ENCODE assay signal across 29 cellular contexts in genomic region chr1:38301040-38301439, GRCh38.
"Had no signal": no experiment of that assay in that cellular context is flagged by ENCODE, and none has a peak within 500 bp of the region (broad histone marks: within the 10 kb centered on the region; RNA-seq: fewer than 3 reads in every experiment).

No MANE protein-coding gene starts in this region.

- H3K27ac Mint-ChIP-seq: activated CD8-positive, alpha-beta T cell treated with anti-CD3 and anti-CD28 coated beads for 36 hours; activated naive CD4-positive, alpha-beta T cell treated with anti-CD3 and anti-CD28 coated beads for 36 hours; activated naive CD4-positive, alpha-beta T cell treated with anti-CD3 and anti-CD28 coated beads, Interleukin-2, amount 50 U/mL, for 24 hours; activated naive CD8-positive, alpha-beta T cell treated with anti-CD3 and anti-CD28 coated beads for 36 hours; activated naive CD8-positive, alpha-beta T cell treated with anti-CD3 and anti-CD28 coated beads, Interleukin-2, amount 50 U/mL, for 24 hours; activated T-helper 17 cell treated with anti-CD3 and anti-CD28 coated beads, Interleukin-2, amount 50 U/mL, for 72 hours; T-helper 17 cell; T-helper 2 cell treated with Interferon-gamma antibody and Interleukin-4, amounts not matched to agents 5 μg/mL and 100 μg/mL, for 36 hours had no signal

- H3K9me3 Mint-ChIP-seq: activated CD8-positive, alpha-beta T cell treated with anti-CD3 and anti-CD28 coated beads for 36 hours; activated naive CD4-positive, alpha-beta T cell treated with anti-CD3 and anti-CD28 coated beads for 36 hours; activated naive CD4-positive, alpha-beta T cell treated with anti-CD3 and anti-CD28 coated beads, Interleukin-2, amount 50 U/mL, for 24 hours; activated naive CD8-positive, alpha-beta T cell treated with anti-CD3 and anti-CD28 coated beads for 36 hours; activated naive CD8-positive, alpha-beta T cell treated with anti-CD3 and anti-CD28 coated beads, Interleukin-2, amount 50 U/mL, for 24 hours; activated T-cell treated with anti-CD3 and anti-CD28 coated beads, Interleukin-2, amount 50 U/mL, for 4 hours; activated T-helper 17 cell treated with anti-CD3 and anti-CD28 coated beads, Interleukin-2, amount 50 U/mL, for 72 hours; T-helper 2 cell treated with Interferon-gamma antibody and Interleukin-4, amounts not matched to agents 5 μg/mL and 100 μg/mL, for 36 hours had no signal

- DNase-seq: activated CD4-positive, alpha-beta T cell treated with anti-CD3 and anti-CD28 coated beads for 4 hours; activated CD4-positive, alpha-beta T cell treated with anti-CD3 and anti-CD28 coated beads, Interleukin-2, amount 50 U/mL, for 1 hour; activated CD4-positive, alpha-beta T cell treated with anti-CD3 and anti-CD28 coated beads, Interleukin-2, amount 50 U/mL, for 48 hours; activated CD4-positive, CD25-positive, alpha-beta regulatory T cell; activated CD4-positive, CD25-positive, alpha-beta regulatory T cell treated with anti-CD3 and anti-CD28 coated beads, Interleukin-2, amount 50 U/mL, for 72 hours; activated CD8-positive, alpha-beta memory T cell treated with anti-CD3 and anti-CD28 coated beads for 24 hours; activated CD8-positive, alpha-beta T cell treated with anti-CD3 and anti-CD28 coated beads for 36 hours; activated effector memory CD4-positive, alpha-beta T cell treated with Interleukin-2 at 50 U/mL for 16 hours; activated naive CD4-positive, alpha-beta T cell treated with anti-CD3 and anti-CD28 coated beads for 36 hours; activated naive CD8-positive, alpha-beta T cell treated with anti-CD3 and anti-CD28 coated beads for 36 hours; activated naive CD8-positive, alpha-beta T cell treated with anti-CD3 and anti-CD28 coated beads, Interleukin-2, amount 50 U/mL, for 24 hours; activated T-cell treated with anti-CD3 and anti-CD28 coated beads, Interleukin-2, amount 50 U/mL, for 4 hours; adrenal gland; aorta; body of pancreas; cortex of kidney; effector CD8-positive, alpha-beta T cell; esophagus squamous epithelium; foreskin melanocyte; heart right ventricle; T-helper 1 cell; T-helper 17 cell; T1000; WERI-Rb-1 had no signal

- H3K9me3 ChIP-seq: adrenal gland, body of pancreas, esophagus squamous epithelium, gastroesophageal sphincter, heart right ventricle had no signal

- H3K27me3 ChIP-seq: body of pancreas had no signal

- H3K4me1 Mint-ChIP-seq: activated naive CD4-positive, alpha-beta T cell treated with anti-CD3 and anti-CD28 coated beads, Interleukin-2, amount 50 U/mL, for 24 hours; activated naive CD8-positive, alpha-beta T cell treated with anti-CD3 and anti-CD28 coated beads for 36 hours; activated naive CD8-positive, alpha-beta T cell treated with anti-CD3 and anti-CD28 coated beads, Interleukin-2, amount 50 U/mL, for 24 hours; activated T-helper 17 cell treated with anti-CD3 and anti-CD28 coated beads, Interleukin-2, amount 50 U/mL, for 72 hours; T-helper 17 cell had no signal

- H3K4me3 Mint-ChIP-seq: activated CD8-positive, alpha-beta T cell treated with anti-CD3 and anti-CD28 coated beads for 36 hours; activated naive CD4-positive, alpha-beta T cell treated with anti-CD3 and anti-CD28 coated beads for 36 hours; activated naive CD4-positive, alpha-beta T cell treated with anti-CD3 and anti-CD28 coated beads, Interleukin-2, amount 50 U/mL, for 24 hours; activated naive CD8-positive, alpha-beta T cell treated with anti-CD3 and anti-CD28 coated beads for 36 hours; activated naive CD8-positive, alpha-beta T cell treated with anti-CD3 and anti-CD28 coated beads, Interleukin-2, amount 50 U/mL, for 24 hours; activated T-cell treated with anti-CD3 and anti-CD28 coated beads, Interleukin-2, amount 50 U/mL, for 4 hours; activated T-helper 17 cell treated with anti-CD3 and anti-CD28 coated beads, Interleukin-2, amount 50 U/mL, for 72 hours; T-helper 17 cell; T-helper 2 cell treated with Interferon-gamma antibody and Interleukin-4, amounts not matched to agents 5 μg/mL and 100 μg/mL, for 36 hours had no signal

- H3K4me3 ChIP-seq: adrenal gland, body of pancreas, esophagus squamous epithelium, gastroesophageal sphincter, heart right ventricle had no signal

- H3K36me3 Mint-ChIP-seq: activated naive CD4-positive, alpha-beta T cell treated with anti-CD3 and anti-CD28 coated beads, Interleukin-2, amount 50 U/mL, for 24 hours; activated naive CD8-positive, alpha-beta T cell treated with anti-CD3 and anti-CD28 coated beads for 36 hours had no signal

- H3K4me1 ChIP-seq: adrenal gland, body of pancreas, esophagus squamous epithelium, gastroesophageal sphincter, heart right ventricle had no signal

- H3K36me3 ChIP-seq: adrenal gland, esophagus squamous epithelium, gastroesophageal sphincter, heart right ventricle, WERI-Rb-1 had no signal

- H3K27ac ChIP-seq: adrenal gland, body of pancreas, epithelial cell of prostate, esophagus squamous epithelium, gastroesophageal sphincter, heart right ventricle, WERI-Rb-1 had no signal

- ATAC-seq: activated CD8-positive, alpha-beta T cell treated with anti-CD3 and anti-CD28 coated beads for 36 hours; activated naive CD8-positive, alpha-beta T cell treated with anti-CD3 and anti-CD28 coated beads, Interleukin-2, amount 50 U/mL, for 24 hours; activated T-cell treated with anti-CD3 and anti-CD28 coated beads, Interleukin-2, amount 50 U/mL, for 4 hours; activated T-helper 17 cell treated with anti-CD3 and anti-CD28 coated beads, Interleukin-2, amount 50 U/mL, for 72 hours; body of pancreas; gastroesophageal sphincter; heart right ventricle; T-helper 17 cell had no signal
